Comparison of ENCODE assay signal across 27 cellular contexts in the genomic region with DNA sequence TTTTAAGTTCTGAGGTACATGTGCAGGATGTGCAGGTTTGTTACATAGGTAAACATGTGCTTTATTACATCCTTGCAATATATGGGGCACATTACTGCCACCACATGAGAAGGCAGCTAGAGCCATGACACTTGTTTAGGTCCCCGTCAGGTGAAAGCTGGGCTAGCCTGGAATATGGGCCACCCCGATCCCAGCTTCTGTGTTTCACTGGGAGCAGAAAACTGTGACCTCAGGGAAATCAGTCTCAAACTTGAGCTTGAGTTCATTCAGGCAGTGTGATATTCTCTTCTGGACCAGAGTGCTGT.
"Had no signal": no experiment of that assay in that cellular context is flagged by ENCODE, and none has a peak within 500 bp of the region (broad histone marks: within the 10 kb centered on the region; RNA-seq: fewer than 3 reads in every experiment).

No MANE protein-coding gene starts in this region.

- H3K36me3 Mint-ChIP-seq: activated naive CD8-positive, alpha-beta T cell; WTC11 had no signal

- H3K9me3 Mint-ChIP-seq: activated CD4-positive, alpha-beta memory T cell treated with anti-CD3 and anti-CD28 coated beads, Interleukin-2, amount 10 ng/mL, durations not matched to agents 7 days and 5 days; activated CD4-positive, alpha-beta T cell treated with anti-CD3 and anti-CD28 coated beads, Interleukin-2, amount 10 ng/mL, durations not matched to agents 7 days and 5 days; activated T-cell treated with anti-CD3 and anti-CD28 coated beads, Interleukin-2, amount 50 U/mL, for 24 hours; effector memory CD8-positive, alpha-beta T cell had no signal

- H3K27ac Mint-ChIP-seq: activated CD4-positive, alpha-beta memory T cell treated with anti-CD3 and anti-CD28 coated beads, Interleukin-2, amount 10 ng/mL, durations not matched to agents 7 days and 5 days; activated CD4-positive, alpha-beta T cell treated with anti-CD3 and anti-CD28 coated beads, Interleukin-2, amount 10 ng/mL, durations not matched to agents 7 days and 5 days; activated naive CD8-positive, alpha-beta T cell; activated T-cell treated with anti-CD3 and anti-CD28 coated beads, Interleukin-2, amount 50 U/mL, for 24 hours; activated T-cell treated with anti-CD3 and anti-CD28 coated beads, Interleukin-2, amount 50 U/mL, for 72 hours; effector memory CD8-positive, alpha-beta T cell; WTC11 had no signal

- H3K4me1 Mint-ChIP-seq: activated CD4-positive, alpha-beta memory T cell treated with anti-CD3 and anti-CD28 coated beads, Interleukin-2, amount 10 ng/mL, durations not matched to agents 7 days and 5 days; activated CD4-positive, alpha-beta T cell treated with anti-CD3 and anti-CD28 coated beads, Interleukin-2, amount 10 ng/mL, durations not matched to agents 7 days and 5 days; WTC11 had no signal

- H3K4me3 Mint-ChIP-seq: activated CD4-positive, alpha-beta memory T cell treated with anti-CD3 and anti-CD28 coated beads, Interleukin-2, amount 10 ng/mL, durations not matched to agents 7 days and 5 days; activated CD4-positive, alpha-beta T cell treated with anti-CD3 and anti-CD28 coated beads, Interleukin-2, amount 10 ng/mL, durations not matched to agents 7 days and 5 days; activated naive CD8-positive, alpha-beta T cell; activated T-cell treated with anti-CD3 and anti-CD28 coated beads, Interleukin-2, amount 50 U/mL, for 24 hours; activated T-cell treated with anti-CD3 and anti-CD28 coated beads, Interleukin-2, amount 50 U/mL, for 72 hours; effector memory CD8-positive, alpha-beta T cell; WTC11 had no signal

- H3K27me3 Mint-ChIP-seq: activated T-cell treated with anti-CD3 and anti-CD28 coated beads, Interleukin-2, amount 50 U/mL, for 24 hours; effector memory CD8-positive, alpha-beta T cell had no signal

- DNase-seq: activated CD4-positive, alpha-beta memory T cell treated with anti-CD3 and anti-CD28 coated beads, Interleukin-2, amount 10 ng/mL, durations not matched to agents 7 days and 5 days; activated CD4-positive, alpha-beta T cell treated with anti-CD3 and anti-CD28 coated beads for 1 hour; activated CD4-positive, alpha-beta T cell treated with anti-CD3 and anti-CD28 coated beads for 4 hours; activated CD4-positive, alpha-beta T cell treated with anti-CD3 and anti-CD28 coated beads, Interleukin-2, amount 10 ng/mL, durations not matched to agents 7 days and 5 days; activated CD4-positive, alpha-beta T cell treated with anti-CD3 and anti-CD28 coated beads, Interleukin-2, amount 50 U/mL, for 4 hours; activated CD8-positive, alpha-beta memory T cell treated with anti-CD3 and anti-CD28 coated beads, Interleukin-2, amount 50 U/mL, for 48 hours; activated gamma-delta T cell treated with Interleukin-2 at 50 U/mL for 16 hours; activated naive CD4-positive, alpha-beta T cell treated with anti-CD3 and anti-CD28 coated beads, Interleukin-2, amount 50 U/mL, for 16 hours; activated naive CD4-positive, alpha-beta T cell treated with Interleukin-2 at 50 U/mL for 16 hours; activated T-cell treated with anti-CD3 and anti-CD28 coated beads for 4 hours; activated T-cell treated with anti-CD3 and anti-CD28 coated beads, Interleukin-2, amount 50 U/mL, for 24 hours; activated T-cell treated with anti-CD3 and anti-CD28 coated beads, Interleukin-2, amount 50 U/mL, for 72 hours; amniotic stem cell; anterior cingulate cortex; brain microvascular endothelial cell; cortex of kidney; dermis blood vessel endothelial cell; effector CD4-positive, alpha-beta T cell; effector memory CD8-positive, alpha-beta T cell; erythroblast; foreskin keratinocyte; gastrocnemius medialis; glutamatergic neuron; heart left ventricle; T-helper 2 cell had no signal

- ATAC-seq: activated T-cell treated with anti-CD3 and anti-CD28 coated beads, Interleukin-2, amount 50 U/mL, for 72 hours; effector memory CD8-positive, alpha-beta T cell; foreskin keratinocyte; gastrocnemius medialis; heart left ventricle; WTC11 had no signal
